In genomic region chr22:39917776-39918493, GRCh38 we compare ENCODE assay signal across 17 cellular contexts. TPM values are rescaled to one million over a fixed set of nuclear protein-coding genes. Genes with fewer than 3 reads are reported as not detected.
DNase-seq lines count a peak whose midpoint lies in the region; ATAC-seq, FAIRE-seq and TF ChIP-seq lines count a peak whose summit lies in the region.
"Had no signal": no experiment of that assay in that cellular context is flagged by ENCODE, and none has a peak within 500 bp of the region (broad histone marks: within the 10 kb centered on the region; RNA-seq: fewer than 3 reads in every experiment).

No MANE protein-coding gene starts in this region.

- no peak overlapping the region for H3K4me3 Mint-ChIP-seq in activated T-helper 17 cell treated with anti-CD3 and anti-CD28 coated beads, Interleukin-2, amount 50 U/mL, for 72 hours
- peak overlapping the region in 3 of 5 donors; percentile 19 to 75 (median 30) for H3K4me3 Mint-ChIP-seq in immature natural killer cell

- peaks cover 7% of the 10 kb centered on the region for H3K36me3 Mint-ChIP-seq in activated T-helper 17 cell treated with anti-CD3 and anti-CD28 coated beads, Interleukin-2, amount 50 U/mL, for 72 hours (ENCODE audit: low read depth)
- peaks cover 4 to 14% (median 12%) of the 10 kb centered on the region in 3 donors for H3K36me3 Mint-ChIP-seq in immature natural killer cell

- peaks cover 60% of the 10 kb centered on the region for H3K4me1 Mint-ChIP-seq in activated T-helper 17 cell treated with anti-CD3 and anti-CD28 coated beads, Interleukin-2, amount 50 U/mL, for 72 hours
- H3K4me1 Mint-ChIP-seq in immature natural killer cell: peaks cover 94 to 99% of the 10 kb centered on the region in 2 donors

- peak overlapping the region; percentile 70 for H3K27ac Mint-ChIP-seq in activated T-helper 17 cell treated with anti-CD3 and anti-CD28 coated beads, Interleukin-2, amount 50 U/mL, for 72 hours
- H3K27ac Mint-ChIP-seq in immature natural killer cell: peak overlapping the region; percentile 45 to 93 (median 56)

- no peaks in the 10 kb centered on the region for H3K9me3 Mint-ChIP-seq in activated T-helper 17 cell treated with anti-CD3 and anti-CD28 coated beads, Interleukin-2, amount 50 U/mL, for 72 hours
- no peaks in the 10 kb centered on the region for H3K9me3 Mint-ChIP-seq in immature natural killer cell

- peak; percentile 19 for DNase-seq in NCI-H1105 treated with DMSO at 0.1 percent for 48 hours (lab: John Stamatoyannopoulos, UW)
- no peak for DNase-seq in NCI-H1105 (lab: John Stamatoyannopoulos, UW)
- no peak for DNase-seq in GM12891 (ENCODE audit: insufficient read length, low spot score)
- no peak for DNase-seq in immature natural killer cell
- no peak for DNase-seq in SK-N-DZ (ENCODE audit: low spot score)
- DNase-seq in mesenteric fat pad (ENCODE audit: low spot score): no peak
- DNase-seq: central memory CD4-positive, alpha-beta T cell; esophagus squamous epithelium; mesenchymal stem cell; NCI-H526; stimulated activated CD4-positive, alpha-beta T cell treated with anti-CD3 and anti-CD28 coated beads, Interleukin-15, amount 100 ng/mL, for 24 hours; upper lobe of left lung had no signal

- no peak for TF ChIP-seq POLR2A in GM12891 (IDR thresholded peaks at IDR 0.05; ENCODE audit: low read depth, low read length)

- no peak for ATAC-seq in activated T-helper 17 cell treated with anti-CD3 and anti-CD28 coated beads, Interleukin-2, amount 50 U/mL, for 72 hours (replicated peaks)
- no peak for ATAC-seq in HG02981 (IDR thresholded peaks at IDR 0.05; ENCODE audit: unreplicated experiment)

- FAIRE-seq in GM12891 (lab: Jason Lieb, UNC): peak; percentile 16
- FAIRE-seq: A204.1 had no signal

- H3K27me3 Mint-ChIP-seq in activated T-helper 17 cell treated with anti-CD3 and anti-CD28 coated beads, Interleukin-2, amount 50 U/mL, for 72 hours: no peaks in the 10 kb centered on the region
- peaks cover 0 to 3% (median 1%) of the 10 kb centered on the region in 3 donors for H3K27me3 Mint-ChIP-seq in immature natural killer cell (ENCODE audit: low read depth in 3 of 3)

TF ChIP-seq in GM12891, 5 proteins besides CTCF, POLR2A, EP300 and RAD21:
- TF ChIP-seq PAX5 (IDR thresholded peaks at IDR 0.05; ENCODE audit: insufficient read depth, low read length, severe bottlenecking) (no peak), TAF1 (IDR thresholded peaks at IDR 0.05; ENCODE audit: low read depth, low read length) (no peak), SPI1 (IDR thresholded peaks at IDR 0.05; ENCODE audit: low read depth, low read length) (no peak), POU2F2 (IDR thresholded peaks at IDR 0.05; ENCODE audit: low read depth, low read length) (no peak), POLR2AphosphoS5 (IDR thresholded peaks at IDR 0.05; ENCODE audit: low read depth, low read length) (no peak)

RNA-seq across cellular contexts. Expression of gene GRAP2, which starts 17.1 kb away (rescaled TPM):
- polyA plus RNA-seq in GM12891 (2012; ENCODE audit: low read depth, missing spikeins): 1.6 TPM
- total RNA-seq in activated T-helper 17 cell treated with anti-CD3 and anti-CD28 coated beads, Interleukin-2, amount 50 U/mL, for 72 hours: 10 to 100 TPM; 50.7 to 94.2 TPM
- 10 to 100 TPM; 41.7 to 67.5 (median 46.0) TPM for polyA plus RNA-seq in immature natural killer cell
- not detected in 2 replicates for polyA plus RNA-seq in SK-N-DZ (2014; cell fraction: cytosol; rRNA removed)
- polyA plus RNA-seq in SK-N-DZ (2014; cell fraction: nucleus; rRNA removed): not detected in 2 replicates
- 1.3 TPM for total RNA-seq in mesenteric fat pad
- total RNA-seq: osteocyte had no signal

RNA-seq across cellular contexts. Expression of gene ENTHD1, which starts 24.4 kb away (rescaled TPM):
- 0.08 TPM for polyA plus RNA-seq in GM12891 (2012; ENCODE audit: low read depth, missing spikeins)
- 1 to 10 TPM in 1 of 2 donors, under 1 TPM in 1; 0.58 to 1.2 TPM for total RNA-seq in activated T-helper 17 cell treated with anti-CD3 and anti-CD28 coated beads, Interleukin-2, amount 50 U/mL, for 72 hours
- polyA plus RNA-seq in immature natural killer cell: not detected
- not detected in 2 replicates for polyA plus RNA-seq in SK-N-DZ (2014; cell fraction: cytosol; rRNA removed)
- polyA plus RNA-seq in SK-N-DZ (2014; cell fraction: nucleus; rRNA removed): not detected in 2 replicates
- total RNA-seq in mesenteric fat pad: not detected
- total RNA-seq: esophagus squamous epithelium, osteocyte, RPMI7951 had no signal

RNA-seq across cellular contexts. Expression of gene TMA7B, which starts 42.3 kb away (rescaled TPM):
- polyA plus RNA-seq in GM12891 (2012; ENCODE audit: low read depth, missing spikeins): 0.06 TPM
- 1 to 10 TPM; 4.0 to 4.4 TPM for total RNA-seq in activated T-helper 17 cell treated with anti-CD3 and anti-CD28 coated beads, Interleukin-2, amount 50 U/mL, for 72 hours
- polyA plus RNA-seq in immature natural killer cell: 1 to 10 TPM in 2 of 3 donors, not detected in 1; 1.4 to 2.1 TPM
- not detected in 2 replicates for polyA plus RNA-seq in SK-N-DZ (2014; cell fraction: cytosol; rRNA removed)
- polyA plus RNA-seq in SK-N-DZ (2014; cell fraction: nucleus; rRNA removed): not detected in 2 replicates
- total RNA-seq in mesenteric fat pad: not detected
- total RNA-seq: esophagus squamous epithelium, osteocyte had no signal

Comparison
In these comparisons a context has a peak if more than half of its experiments do, and no peak if none do; other contexts are left out.
1. RNA of gene GRAP2, which starts 17.1 kb away (total RNA-seq): 50.7 to 94.2 TPM in activated T-helper 17 cell treated with anti-CD3 and anti-CD28 coated beads, Interleukin-2, amount 50 U/mL, for 72 hours; 1.3 TPM in mesenteric fat pad (single experiment); every median in the first group is over 10 times any median in the second.